19 cellular contexts compared by ENCODE assay signal in the genomic region with DNA sequence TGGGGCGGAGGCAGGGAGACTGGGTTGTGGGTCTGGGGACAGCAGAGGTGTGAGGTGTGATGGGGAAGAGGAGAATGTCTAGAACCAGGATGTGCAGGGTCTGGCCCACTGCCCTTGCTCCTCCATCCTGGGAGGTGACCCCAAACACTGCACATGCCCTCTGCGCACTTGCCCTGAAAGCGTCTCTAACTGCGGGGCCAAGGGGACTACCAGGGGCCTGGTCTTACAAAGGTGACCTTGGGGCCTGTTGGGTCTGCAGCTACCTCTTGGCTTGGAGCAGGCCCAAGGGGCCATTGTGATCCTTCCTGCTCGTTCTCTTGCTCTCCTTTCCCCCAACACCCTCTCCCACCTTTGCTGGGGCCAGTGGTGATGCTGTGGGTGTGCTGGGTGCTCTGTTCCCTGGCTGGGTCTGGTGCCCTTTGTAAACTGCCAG. TPM values are rescaled to one million over a fixed set of nuclear protein-coding genes. Genes with fewer than 3 reads are reported as not detected.
"Had no signal": no experiment of that assay in that cellular context is flagged by ENCODE, and none has a peak within 500 bp of the region (broad histone marks: within the 10 kb centered on the region; RNA-seq: fewer than 3 reads in every experiment).

No MANE protein-coding gene starts in this region.

- H3K27ac Mint-ChIP-seq: activated naive CD8-positive, alpha-beta T cell treated with anti-CD3 and anti-CD28 coated beads for 36 hours; activated T-helper 1 cell treated with anti-CD3 and anti-CD28 coated beads, Interleukin-12 subunit alpha, Interleukin-12 subunit beta, Interleukin-2, Interleukin-4 antibody, amounts not matched to agents 30 ng/mL and 10 ng/mL and 1 ng/mL, durations not matched to agents 14 hours and 24 hours and 36 hours; effector memory CD8-positive, alpha-beta T cell; nephron progenitor cell; stimulated activated memory B cell treated with anti-CD40 and anti-IgM and Interleukin-4, amounts not matched to agents 10 μg/mL and 1 μg/mL and 100 μg/mL, for 72 hours had no signal

- H3K4me3 ChIP-seq: hepatocyte, right lobe of liver, tibial artery, vagina had no signal

- H3K9me3 Mint-ChIP-seq: activated naive CD8-positive, alpha-beta T cell treated with anti-CD3 and anti-CD28 coated beads for 36 hours; activated T-helper 1 cell treated with anti-CD3 and anti-CD28 coated beads, Interleukin-12 subunit alpha, Interleukin-12 subunit beta, Interleukin-2, Interleukin-4 antibody, amounts not matched to agents 30 ng/mL and 10 ng/mL and 1 ng/mL, durations not matched to agents 14 hours and 24 hours and 36 hours; effector memory CD8-positive, alpha-beta T cell; stimulated activated memory B cell treated with anti-CD40 and anti-IgM and Interleukin-4, amounts not matched to agents 10 μg/mL and 1 μg/mL and 100 μg/mL, for 72 hours had no signal

- H3K36me3 ChIP-seq: right lobe of liver, tibial artery, vagina, WERI-Rb-1 had no signal

- H3K4me3 Mint-ChIP-seq: activated naive CD8-positive, alpha-beta T cell treated with anti-CD3 and anti-CD28 coated beads for 36 hours; activated T-helper 1 cell treated with anti-CD3 and anti-CD28 coated beads, Interleukin-12 subunit alpha, Interleukin-12 subunit beta, Interleukin-2, Interleukin-4 antibody, amounts not matched to agents 30 ng/mL and 10 ng/mL and 1 ng/mL, durations not matched to agents 14 hours and 24 hours and 36 hours; effector memory CD8-positive, alpha-beta T cell; nephron progenitor cell; stimulated activated memory B cell treated with anti-CD40 and anti-IgM and Interleukin-4, amounts not matched to agents 10 μg/mL and 1 μg/mL and 100 μg/mL, for 72 hours had no signal

- H3K9me3 ChIP-seq: right lobe of liver, vagina had no signal

- H3K79me2 ChIP-seq: hepatocyte had no signal

- H3K27me3 ChIP-seq: foreskin keratinocyte, right lobe of liver, tibial artery, vagina had no signal

- H3K4me2 ChIP-seq: hepatocyte had no signal

- H3K27ac ChIP-seq: foreskin keratinocyte, hepatocyte, right lobe of liver, tibial artery, vagina, WERI-Rb-1 had no signal

- H3K36me3 Mint-ChIP-seq: activated naive CD8-positive, alpha-beta T cell treated with anti-CD3 and anti-CD28 coated beads for 36 hours; stimulated activated memory B cell treated with anti-CD40 and anti-IgM and Interleukin-4, amounts not matched to agents 10 μg/mL and 1 μg/mL and 100 μg/mL, for 72 hours had no signal

- DNase-seq: activated CD4-positive, alpha-beta T cell treated with anti-CD3 and anti-CD28 coated beads for 1 hour; activated gamma-delta T cell treated with Interleukin-2 at 50 U/mL for 16 hours; activated naive CD8-positive, alpha-beta T cell treated with anti-CD3 and anti-CD28 coated beads for 36 hours; amniotic stem cell; effector memory CD8-positive, alpha-beta T cell; foreskin keratinocyte; left colon; nephron progenitor cell; stimulated activated CD4-positive, alpha-beta T cell treated with anti-CD3 and anti-CD28 coated beads, Interleukin-4, amount 100 ng/mL, for 24 hours; WERI-Rb-1 had no signal

- H3K4me1 Mint-ChIP-seq: activated naive CD8-positive, alpha-beta T cell treated with anti-CD3 and anti-CD28 coated beads for 36 hours; stimulated activated memory B cell treated with anti-CD40 and anti-IgM and Interleukin-4, amounts not matched to agents 10 μg/mL and 1 μg/mL and 100 μg/mL, for 72 hours had no signal

- ATAC-seq: effector memory CD8-positive, alpha-beta T cell; foreskin keratinocyte; left colon; right lobe of liver; stimulated activated memory B cell treated with anti-CD40 and anti-IgM and Interleukin-4, amounts not matched to agents 10 μg/mL and 1 μg/mL and 100 μg/mL, for 72 hours had no signal

- H2AFZ ChIP-seq: hepatocyte had no signal

- H3K4me1 ChIP-seq: foreskin keratinocyte, right lobe of liver, tibial artery had no signal

RNA-seq across cellular contexts. Expression of a gene that starts 57.3 kb away (rescaled TPM):
- total RNA-seq: activated CD8-positive, alpha-beta memory T cell treated with anti-CD3 and anti-CD28 coated beads for 36 hours; activated naive CD8-positive, alpha-beta T cell treated with anti-CD3 and anti-CD28 coated beads for 36 hours; activated T-helper 1 cell treated with anti-CD3 and anti-CD28 coated beads, Interleukin-12 subunit alpha, Interleukin-12 subunit beta, Interleukin-2, Interleukin-4 antibody, amounts not matched to agents 30 ng/mL and 10 ng/mL and 1 ng/mL, durations not matched to agents 14 hours and 24 hours and 36 hours; lung microvascular endothelial cell; T-helper 2 cell treated with Interferon-gamma antibody and Interleukin-4, amounts not matched to agents 100 ng/mL and 5 ng/mL, for 36 hours had no signal
